27 cellular contexts compared by ENCODE assay signal in genomic region chr4:183816077-183816476, GRCh38.
"Had no signal": no experiment of that assay in that cellular context is flagged by ENCODE, and none has a peak within 500 bp of the region (broad histone marks: within the 10 kb centered on the region; RNA-seq: fewer than 3 reads in every experiment).

No MANE protein-coding gene starts in this region.

- H3K4me3 ChIP-seq: stomach, suprapubic skin, testis, thoracic aorta, thyroid gland, tibial artery, tibial nerve, transverse colon, upper lobe of left lung, upper lobe of right lung, uterus, vagina had no signal

- H3K9me3 ChIP-seq: stomach, suprapubic skin, testis, thoracic aorta, thyroid gland, tibial artery, tibial nerve, transverse colon, upper lobe of left lung, upper lobe of right lung, uterus, vagina had no signal

- H3K27ac ChIP-seq: stomach, suprapubic skin, testis, thoracic aorta, tibial artery, transverse colon, upper lobe of left lung, upper lobe of right lung, uterus, vagina had no signal

- H3K4me1 ChIP-seq: stomach, suprapubic skin, testis, tibial artery, transverse colon, upper lobe of left lung, upper lobe of right lung, uterus had no signal

- FAIRE-seq: urothelium cell line had no signal

- H3K27me3 ChIP-seq: stomach, suprapubic skin, testis, thyroid gland, tibial artery, tibial nerve, transverse colon, upper lobe of left lung, upper lobe of right lung, uterus, vagina had no signal

- H3K36me3 ChIP-seq: stomach, suprapubic skin, thoracic aorta, thyroid gland, tibial artery, tibial nerve, transverse colon, upper lobe of left lung, upper lobe of right lung, uterus, vagina had no signal

- DNase-seq: stimulated activated CD4-positive, alpha-beta T cell treated with anti-CD3 and anti-CD28 coated beads, Interleukin-2, amount 100 ng/mL, for 48 hours; stimulated activated CD4-positive, alpha-beta T cell treated with anti-CD3 and anti-CD28 coated beads, Interleukin-4, amount 100 ng/mL, for 1 hour; stimulated activated CD4-positive, alpha-beta T cell treated with anti-CD3 and anti-CD28 coated beads, Interleukin-4, amount 100 ng/mL, for 24 hours; stimulated activated CD4-positive, alpha-beta T cell treated with anti-CD3 and anti-CD28 coated beads, Interleukin-4, amount 100 ng/mL, for 4 hours; stimulated activated CD8-positive, alpha-beta memory T cell treated with anti-CD3 and anti-CD28 coated beads, Interleukin-4, amount 100 ng/mL, for 48 hours; stimulated activated naive B cell treated with anti-CD40 and anti-IgM and Interleukin-4, amounts not matched to agents 10 μg/mL and 1 μg/mL and 100 μg/mL, for 72 hours; stimulated activated naive CD4-positive, alpha-beta T cell; stimulated activated naive CD4-positive, alpha-beta T cell treated with Interleukin-2 at 50 U/mL for 16 hours; stimulated activated naive CD8-positive, alpha-beta T cell treated with anti-CD3 and anti-CD28 coated beads, Interleukin-15, amount 100 ng/mL, for 72 hours; stimulated activated naive CD8-positive, alpha-beta T cell treated with anti-CD3 and anti-CD28 coated beads, Interleukin-15, Interleukin-2, amounts not matched to agents 100 U/mL and 50 U/mL, for 24 hours; stomach; substantia nigra; testis; thyroid gland; tibial artery; transverse colon; trophoblast cell; upper lobe of left lung; upper lobe of right lung; uterus had no signal

- ATAC-seq: stimulated activated effector memory CD8-positive, alpha-beta T cell treated with anti-CD3 and anti-CD28 coated beads, Interleukin-12 subunit alpha, Interleukin-12 subunit beta, amount 100 ng/mL, for 72 hours; stimulated activated memory B cell treated with anti-CD40 and anti-IgM and Interleukin-4, amounts not matched to agents 10 μg/mL and 1 μg/mL and 100 μg/mL, for 72 hours; stimulated activated naive B cell treated with anti-CD40 and anti-IgM and Interleukin-4, amounts not matched to agents 10 μg/mL and 1 μg/mL and 100 μg/mL, for 72 hours; stimulated activated naive CD8-positive, alpha-beta T cell treated with anti-CD3 and anti-CD28 coated beads, Interleukin-15, amount 100 ng/mL, for 72 hours; stimulated activated naive CD8-positive, alpha-beta T cell treated with anti-CD3 and anti-CD28 coated beads, Interleukin-15, Interleukin-2, amounts not matched to agents 100 U/mL and 50 U/mL, for 24 hours; upper lobe of right lung had no signal
